ENCODE assay signal across 19 cellular contexts in genomic region chr1:234163267-234163919, GRCh38.
"Had no signal": no experiment of that assay in that cellular context is flagged by ENCODE, and none has a peak within 500 bp of the region (broad histone marks: within the 10 kb centered on the region; RNA-seq: fewer than 3 reads in every experiment).

No MANE protein-coding gene starts in this region.

- H3K4me3 Mint-ChIP-seq: activated CD8-positive, alpha-beta T cell treated with anti-CD3 and anti-CD28 coated beads, Interleukin-2, amount 10 ng/mL, durations not matched to agents 7 days and 5 days; activated T-cell treated with anti-CD3 and anti-CD28 coated beads, Interleukin-2, amount 50 U/mL, for 72 hours; endodermal cell; naive B cell had no signal

- H3K9me3 Mint-ChIP-seq: activated T-cell treated with anti-CD3 and anti-CD28 coated beads, Interleukin-2, amount 50 U/mL, for 72 hours; endodermal cell; stimulated activated naive CD8-positive, alpha-beta T cell treated with anti-CD3 and anti-CD28 coated beads, Interleukin-15, amount 100 ng/mL, for 72 hours had no signal

- H3K27ac ChIP-seq: ascending aorta, dorsolateral prefrontal cortex, ovary, right lobe of liver, upper lobe of right lung had no signal

- H3K36me3 Mint-ChIP-seq: naive B cell had no signal

- H3K4me3 ChIP-seq: ascending aorta, dorsolateral prefrontal cortex, ovary, right lobe of liver, smooth muscle cell, upper lobe of right lung had no signal

- H3K9me3 ChIP-seq: ascending aorta, ovary, right lobe of liver, upper lobe of right lung had no signal

- H3K27me3 ChIP-seq: ascending aorta, ovary, right lobe of liver, upper lobe of right lung had no signal

- H3K27me3 Mint-ChIP-seq: naive B cell had no signal

- H3K27ac Mint-ChIP-seq: activated CD8-positive, alpha-beta T cell treated with anti-CD3 and anti-CD28 coated beads, Interleukin-2, amount 10 ng/mL, durations not matched to agents 7 days and 5 days; activated T-cell treated with anti-CD3 and anti-CD28 coated beads, Interleukin-2, amount 50 U/mL, for 72 hours; endodermal cell; stimulated activated naive CD8-positive, alpha-beta T cell treated with anti-CD3 and anti-CD28 coated beads, Interleukin-15, amount 100 ng/mL, for 72 hours had no signal

- ATAC-seq: activated CD8-positive, alpha-beta T cell treated with anti-CD3 and anti-CD28 coated beads, Interleukin-2, amount 10 ng/mL, durations not matched to agents 7 days and 5 days; activated T-cell treated with anti-CD3 and anti-CD28 coated beads, Interleukin-2, amount 50 U/mL, for 72 hours; left colon; right lobe of liver; stimulated activated naive CD8-positive, alpha-beta T cell treated with anti-CD3 and anti-CD28 coated beads, Interleukin-15, amount 100 ng/mL, for 72 hours; upper lobe of right lung had no signal

- DNase-seq: activated CD4-positive, alpha-beta T cell treated with anti-CD3 and anti-CD28 coated beads for 4 hours; activated CD8-positive, alpha-beta memory T cell treated with anti-CD3 and anti-CD28 coated beads, Interleukin-2, amount 50 U/mL, for 4 hours; activated CD8-positive, alpha-beta T cell treated with anti-CD3 and anti-CD28 coated beads, Interleukin-2, amount 10 ng/mL, durations not matched to agents 7 days and 5 days; activated gamma-delta T cell treated with Interleukin-2 at 50 U/mL for 16 hours; activated T-cell treated with anti-CD3 and anti-CD28 coated beads, Interleukin-2, amount 50 U/mL, for 72 hours; erythroblast; left colon; naive B cell; ovary; right lobe of liver; stimulated activated CD4-positive, alpha-beta T cell treated with anti-CD3 and anti-CD28 coated beads, Interleukin-4, amount 100 ng/mL, for 4 hours; stimulated activated CD8-positive, alpha-beta memory T cell treated with anti-CD3 and anti-CD28 coated beads, Interleukin-4, amount 100 ng/mL, for 48 hours; stimulated activated naive CD8-positive, alpha-beta T cell treated with anti-CD3 and anti-CD28 coated beads, Interleukin-15, amount 100 ng/mL, for 72 hours; T-helper 2 cell; upper lobe of right lung had no signal

- H3K4me2 ChIP-seq: smooth muscle cell had no signal

- H3K36me3 ChIP-seq: ascending aorta, ovary, right lobe of liver, upper lobe of right lung had no signal

- H3K4me1 ChIP-seq: ascending aorta, right lobe of liver, upper lobe of right lung had no signal
